ENCODE assay signal across 1 cellular context in the genomic region with DNA sequence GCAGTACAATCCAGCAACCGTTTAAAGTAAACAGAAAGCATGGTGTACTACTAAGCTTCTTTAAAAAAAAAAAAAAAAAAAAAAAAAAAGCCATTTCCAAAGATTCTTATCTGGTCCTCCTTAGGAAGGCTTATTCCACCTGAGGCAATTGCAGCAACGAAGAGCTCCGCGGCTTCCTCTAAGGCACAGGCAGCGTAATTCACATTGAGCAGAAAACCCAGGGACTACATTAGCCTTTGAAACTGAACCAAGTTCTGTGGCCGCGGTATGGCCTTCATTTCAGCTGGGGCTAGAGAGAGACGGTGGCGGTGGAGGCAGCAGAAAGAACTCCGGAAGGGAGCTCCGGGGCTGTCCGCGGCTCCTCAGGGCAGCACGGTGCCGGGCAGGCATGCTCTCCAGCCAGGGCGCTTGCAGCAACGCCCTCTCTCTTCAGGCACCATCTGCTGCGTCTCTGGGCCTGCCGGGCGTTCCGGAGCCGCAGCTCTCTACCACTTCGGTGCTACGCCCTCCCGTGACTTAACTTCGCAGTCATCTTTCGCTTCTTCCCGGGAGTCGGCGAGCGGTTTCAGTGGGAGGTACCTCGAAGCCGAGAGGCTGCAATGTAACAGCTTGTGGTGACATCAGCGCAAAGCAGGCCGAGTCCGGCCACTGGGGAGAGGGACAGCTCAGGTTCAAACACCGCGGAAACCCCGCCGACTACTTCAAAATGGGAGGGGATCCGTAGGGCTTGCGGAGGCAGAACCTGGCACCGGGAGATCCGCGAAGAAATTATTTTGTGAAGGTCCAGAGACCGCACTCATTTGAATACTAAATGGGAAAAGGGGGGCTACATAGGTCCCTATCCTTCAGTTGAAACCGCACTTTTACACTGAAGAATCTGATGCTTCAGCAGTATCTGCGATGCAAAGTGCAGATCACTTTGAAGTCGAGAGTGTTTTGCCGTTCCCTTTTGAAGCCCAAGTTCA.
TF ChIP-seq lines count a peak whose summit lies in the region.

No MANE protein-coding gene starts in this region.

TF ChIP-seq in HepG2, 621 proteins besides CTCF, POLR2A, EP300 and RAD21 (continued from another document and continues in another):
- TF ChIP-seq, protein P1, sequence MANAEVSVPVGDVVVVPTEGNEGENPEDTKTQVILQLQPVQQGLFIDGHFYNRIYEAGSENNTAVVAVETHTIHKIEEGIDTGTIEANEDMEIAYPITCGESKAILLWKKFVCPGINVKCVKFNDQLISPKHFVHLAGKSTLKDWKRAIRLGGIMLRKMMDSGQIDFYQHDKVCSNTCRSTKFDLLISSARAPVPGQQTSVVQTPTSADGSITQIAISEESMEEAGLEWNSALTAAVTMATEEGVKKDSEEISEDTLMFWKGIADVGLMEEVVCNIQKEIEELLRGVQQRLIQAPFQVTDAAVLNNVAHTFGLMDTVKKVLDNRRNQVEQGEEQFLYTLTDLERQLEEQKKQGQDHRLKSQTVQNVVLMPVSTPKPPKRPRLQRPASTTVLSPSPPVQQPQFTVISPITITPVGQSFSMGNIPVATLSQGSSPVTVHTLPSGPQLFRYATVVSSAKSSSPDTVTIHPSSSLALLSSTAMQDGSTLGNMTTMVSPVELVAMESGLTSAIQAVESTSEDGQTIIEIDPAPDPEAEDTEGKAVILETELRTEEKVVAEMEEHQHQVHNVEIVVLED (CRISPR knock-in tag; IDR thresholded peaks at IDR 0.05; ENCODE audit: borderline replicate concordance): peak; percentile 75
- TF ChIP-seq ZNF790 (CRISPR knock-in tag; IDR thresholded peaks at IDR 0.05; ENCODE audit: borderline replicate concordance): peak; percentile 48; the same call in 1 of the 2 replicates
- TF ChIP-seq ZKSCAN8 (CRISPR knock-in tag; IDR thresholded peaks at IDR 0.05; ENCODE audit: borderline replicate concordance): peak; percentile 85; the same call in 1 of the 2 replicates
- no peak; the same call in 1 of the 2 replicates for TF ChIP-seq ZNF296 (CRISPR knock-in tag; conservative IDR thresholded peaks at IDR 0.05)
- peak; percentile 85; the same call in 1 of the 2 replicates for TF ChIP-seq ZFP90 (CRISPR knock-in tag; IDR thresholded peaks at IDR 0.05; ENCODE audit: borderline replicate concordance)
- peak; percentile 96 for TF ChIP-seq PHF21A (CRISPR knock-in tag; IDR thresholded peaks at IDR 0.05)
- peak; percentile 70 for TF ChIP-seq GFI1 (CRISPR knock-in tag; IDR thresholded peaks at IDR 0.05; ENCODE audit: borderline replicate concordance)
- peak; percentile 91; the same call in 1 of the 2 replicates for TF ChIP-seq ZBTB38 (CRISPR knock-in tag; IDR thresholded peaks at IDR 0.05)
- TF ChIP-seq MAFK (conservative IDR thresholded peaks at IDR 0.05 in 1 of 2, IDR thresholded peaks at IDR 0.05 in 1 of 2; ENCODE audit: low read length in 2 of 2): peak; percentile 86 to 95
- TF ChIP-seq NR3C1 (CRISPR knock-in tag; IDR thresholded peaks at IDR 0.05): no peak
- peak; percentile 86 for TF ChIP-seq ARNTL (CRISPR knock-in tag; IDR thresholded peaks at IDR 0.05)
- TF ChIP-seq ZHX1 (CRISPR knock-in tag; IDR thresholded peaks at IDR 0.05; ENCODE audit: low read depth): peak; percentile 88
- TF ChIP-seq RXRB (CRISPR knock-in tag; IDR thresholded peaks at IDR 0.05; ENCODE audit: borderline replicate concordance): peak; percentile 83
- TF ChIP-seq GPN1 (CRISPR knock-in tag; IDR thresholded peaks at IDR 0.05; ENCODE audit: borderline replicate concordance): peak; percentile 30; the same call in 1 of the 2 replicates
- TF ChIP-seq ZSCAN20 (CRISPR knock-in tag; IDR thresholded peaks at IDR 0.05; ENCODE audit: borderline replicate concordance): no peak
- TF ChIP-seq, protein P2, sequence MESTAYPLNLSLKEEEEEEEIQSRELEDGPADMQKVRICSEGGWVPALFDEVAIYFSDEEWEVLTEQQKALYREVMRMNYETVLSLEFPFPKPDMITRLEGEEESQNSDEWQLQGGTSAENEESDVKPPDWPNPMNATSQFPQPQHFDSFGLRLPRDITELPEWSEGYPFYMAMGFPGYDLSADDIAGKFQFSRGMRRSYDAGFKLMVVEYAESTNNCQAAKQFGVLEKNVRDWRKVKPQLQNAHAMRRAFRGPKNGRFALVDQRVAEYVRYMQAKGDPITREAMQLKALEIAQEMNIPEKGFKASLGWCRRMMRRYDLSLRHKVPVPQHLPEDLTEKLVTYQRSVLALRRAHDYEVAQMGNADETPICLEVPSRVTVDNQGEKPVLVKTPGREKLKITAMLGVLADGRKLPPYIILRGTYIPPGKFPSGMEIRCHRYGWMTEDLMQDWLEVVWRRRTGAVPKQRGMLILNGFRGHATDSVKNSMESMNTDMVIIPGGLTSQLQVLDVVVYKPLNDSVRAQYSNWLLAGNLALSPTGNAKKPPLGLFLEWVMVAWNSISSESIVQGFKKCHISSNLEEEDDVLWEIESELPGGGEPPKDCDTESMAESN (CRISPR knock-in tag; conservative IDR thresholded peaks at IDR 0.05): peak; percentile 95
- TF ChIP-seq ZNF10 (CRISPR knock-in tag; IDR thresholded peaks at IDR 0.05; ENCODE audit: borderline replicate concordance, low read depth): no peak
- TF ChIP-seq KMT2B (CRISPR knock-in tag; IDR thresholded peaks at IDR 0.05): peak; percentile 90
- TF ChIP-seq NRL (CRISPR knock-in tag; IDR thresholded peaks at IDR 0.05; ENCODE audit: borderline replicate concordance): no peak; the same call in 1 of the 2 replicates
- TF ChIP-seq BCLAF1 (IDR thresholded peaks at IDR 0.05): no peak
- peak; percentile 71; the same call in 1 of the 2 replicates for TF ChIP-seq MIER3 (CRISPR knock-in tag; IDR thresholded peaks at IDR 0.05; ENCODE audit: borderline replicate concordance)
- TF ChIP-seq NFIB (CRISPR knock-in tag; IDR thresholded peaks at IDR 0.05; ENCODE audit: borderline replicate concordance): no peak
- peak; percentile 83; the same call in 1 of the 2 replicates for TF ChIP-seq PAX8 (CRISPR knock-in tag; IDR thresholded peaks at IDR 0.05; ENCODE audit: borderline replicate concordance)
- no peak for TF ChIP-seq KLF15 (CRISPR knock-in tag; IDR thresholded peaks at IDR 0.05; ENCODE audit: borderline replicate concordance)
- peak; percentile 100 for TF ChIP-seq UBTF (CRISPR knock-in tag; IDR thresholded peaks at IDR 0.05)
- peak; percentile 97 for TF ChIP-seq ARID2 (CRISPR knock-in tag; IDR thresholded peaks at IDR 0.05; ENCODE audit: borderline replicate concordance)
- TF ChIP-seq BCL6 (CRISPR knock-in tag; IDR thresholded peaks at IDR 0.05): peak; percentile 74
- peak; percentile 47; the same call in 1 of the 2 replicates for TF ChIP-seq POLR2AphosphoS2 (IDR thresholded peaks at IDR 0.05; ENCODE audit: low read depth, low read length)
- TF ChIP-seq ONECUT2 (CRISPR knock-in tag; IDR thresholded peaks at IDR 0.05): no peak; the same call in 1 of the 2 replicates
- no peak for TF ChIP-seq SOX6 (IDR thresholded peaks at IDR 0.05)
- TF ChIP-seq SOX6 (CRISPR knock-in tag; IDR thresholded peaks at IDR 0.05): peak; percentile 94
- no peak; the same call in 1 of the 2 replicates for TF ChIP-seq RCOR2 (CRISPR knock-in tag; IDR thresholded peaks at IDR 0.05)
- TF ChIP-seq, protein P3, sequence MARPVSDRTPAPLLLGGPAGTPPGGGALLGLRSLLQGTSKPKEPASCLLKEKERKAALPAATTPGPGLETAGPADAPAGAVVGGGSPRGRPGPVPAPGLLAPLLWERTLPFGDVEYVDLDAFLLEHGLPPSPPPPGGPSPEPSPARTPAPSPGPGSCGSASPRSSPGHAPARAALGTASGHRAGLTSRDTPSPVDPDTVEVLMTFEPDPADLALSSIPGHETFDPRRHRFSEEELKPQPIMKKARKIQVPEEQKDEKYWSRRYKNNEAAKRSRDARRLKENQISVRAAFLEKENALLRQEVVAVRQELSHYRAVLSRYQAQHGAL (CRISPR knock-in tag; IDR thresholded peaks at IDR 0.05; ENCODE audit: not compliant biosample characterization): peak; percentile 12
- no peak for TF ChIP-seq SUZ12 (IDR thresholded peaks at IDR 0.05; ENCODE audit: low read depth, low read length)
- no peak for TF ChIP-seq NPAS2 (CRISPR knock-in tag; IDR thresholded peaks at IDR 0.05; ENCODE audit: borderline replicate concordance)
- 0 out of 2 replicates have a peak, but pooled peaks have one; percentile 18 for TF ChIP-seq HES4 (CRISPR knock-in tag; IDR thresholded peaks at IDR 0.05; ENCODE audit: borderline replicate concordance)
- TF ChIP-seq, protein P4, sequence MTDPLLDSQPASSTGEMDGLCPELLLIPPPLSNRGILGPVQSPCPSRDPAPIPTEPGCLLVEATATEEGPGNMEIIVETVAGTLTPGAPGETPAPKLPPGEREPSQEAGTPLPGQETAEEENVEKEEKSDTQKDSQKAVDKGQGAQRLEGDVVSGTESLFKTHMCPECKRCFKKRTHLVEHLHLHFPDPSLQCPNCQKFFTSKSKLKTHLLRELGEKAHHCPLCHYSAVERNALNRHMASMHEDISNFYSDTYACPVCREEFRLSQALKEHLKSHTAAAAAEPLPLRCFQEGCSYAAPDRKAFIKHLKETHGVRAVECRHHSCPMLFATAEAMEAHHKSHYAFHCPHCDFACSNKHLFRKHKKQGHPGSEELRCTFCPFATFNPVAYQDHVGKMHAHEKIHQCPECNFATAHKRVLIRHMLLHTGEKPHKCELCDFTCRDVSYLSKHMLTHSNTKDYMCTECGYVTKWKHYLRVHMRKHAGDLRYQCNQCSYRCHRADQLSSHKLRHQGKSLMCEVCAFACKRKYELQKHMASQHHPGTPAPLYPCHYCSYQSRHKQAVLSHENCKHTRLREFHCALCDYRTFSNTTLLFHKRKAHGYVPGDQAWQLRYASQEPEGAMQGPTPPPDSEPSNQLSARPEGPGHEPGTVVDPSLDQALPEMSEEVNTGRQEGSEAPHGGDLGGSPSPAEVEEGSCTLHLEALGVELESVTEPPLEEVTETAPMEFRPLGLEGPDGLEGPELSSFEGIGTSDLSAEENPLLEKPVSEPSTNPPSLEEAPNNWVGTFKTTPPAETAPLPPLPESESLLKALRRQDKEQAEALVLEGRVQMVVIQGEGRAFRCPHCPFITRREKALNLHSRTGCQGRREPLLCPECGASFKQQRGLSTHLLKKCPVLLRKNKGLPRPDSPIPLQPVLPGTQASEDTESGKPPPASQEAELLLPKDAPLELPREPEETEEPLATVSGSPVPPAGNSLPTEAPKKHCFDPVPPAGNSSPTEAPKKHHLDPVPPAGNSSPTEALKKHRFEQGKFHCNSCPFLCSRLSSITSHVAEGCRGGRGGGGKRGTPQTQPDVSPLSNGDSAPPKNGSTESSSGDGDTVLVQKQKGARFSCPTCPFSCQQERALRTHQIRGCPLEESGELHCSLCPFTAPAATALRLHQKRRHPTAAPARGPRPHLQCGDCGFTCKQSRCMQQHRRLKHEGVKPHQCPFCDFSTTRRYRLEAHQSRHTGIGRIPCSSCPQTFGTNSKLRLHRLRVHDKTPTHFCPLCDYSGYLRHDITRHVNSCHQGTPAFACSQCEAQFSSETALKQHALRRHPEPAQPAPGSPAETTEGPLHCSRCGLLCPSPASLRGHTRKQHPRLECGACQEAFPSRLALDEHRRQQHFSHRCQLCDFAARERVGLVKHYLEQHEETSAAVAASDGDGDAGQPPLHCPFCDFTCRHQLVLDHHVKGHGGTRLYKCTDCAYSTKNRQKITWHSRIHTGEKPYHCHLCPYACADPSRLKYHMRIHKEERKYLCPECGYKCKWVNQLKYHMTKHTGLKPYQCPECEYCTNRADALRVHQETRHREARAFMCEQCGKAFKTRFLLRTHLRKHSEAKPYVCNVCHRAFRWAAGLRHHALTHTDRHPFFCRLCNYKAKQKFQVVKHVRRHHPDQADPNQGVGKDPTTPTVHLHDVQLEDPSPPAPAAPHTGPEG (CRISPR knock-in tag; IDR thresholded peaks at IDR 0.05): 0 out of 2 replicates have a peak, but pooled peaks have one; percentile 82
